11 cellular contexts compared by ENCODE assay signal in the genomic region with DNA sequence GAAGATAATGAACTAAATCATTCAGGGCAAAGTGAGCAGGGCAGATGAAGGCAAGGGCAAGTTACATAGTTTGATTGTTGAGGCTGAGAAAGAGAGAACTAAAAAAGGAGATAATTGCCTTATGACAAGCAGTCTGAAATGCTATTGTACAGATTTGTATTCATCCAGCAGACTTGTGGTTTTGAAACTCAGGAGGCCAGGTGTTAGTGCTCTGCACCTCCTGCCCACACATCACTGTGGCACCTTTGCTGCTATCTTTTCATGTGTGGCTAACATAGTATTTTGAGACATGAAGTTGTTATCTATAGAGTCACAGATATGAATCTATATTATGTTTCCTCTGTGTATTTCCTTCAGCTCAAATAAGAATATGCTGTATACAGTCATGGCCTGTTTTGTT. TPM values are rescaled to one million over a fixed set of nuclear protein-coding genes. Genes with fewer than 3 reads are reported as not detected.
A peak's percentile ranks its signal among the peaks of the same experiment; 100 is the strongest.
DNase-seq lines count a peak whose midpoint lies in the region; ATAC-seq lines count a peak whose summit lies in the region.
"Had no signal": no experiment of that assay in that cellular context is flagged by ENCODE, and none has a peak within 500 bp of the region (broad histone marks: within the 10 kb centered on the region; RNA-seq: fewer than 3 reads in every experiment).

No MANE protein-coding gene starts in this region.

- H3K27ac Mint-ChIP-seq in stimulated activated effector memory CD8-positive, alpha-beta T cell treated with anti-CD3 and anti-CD28 coated beads, Interleukin-12 subunit alpha, Interleukin-12 subunit beta, amount 100 ng/mL, for 72 hours: peak overlapping the region; percentile 0
- H3K27ac Mint-ChIP-seq: activated CD8-positive, alpha-beta memory T cell treated with anti-CD3 and anti-CD28 coated beads, Interleukin-2, amount 10 ng/mL, durations not matched to agents 7 days and 5 days had no signal

- peaks cover 5% of the 10 kb centered on the region for H3K9me3 Mint-ChIP-seq in activated T-cell treated with anti-CD3 and anti-CD28 coated beads, Interleukin-2, amount 50 U/mL, for 4 hours
- peaks cover 3% of the 10 kb centered on the region for H3K9me3 Mint-ChIP-seq in stimulated activated effector memory CD8-positive, alpha-beta T cell treated with anti-CD3 and anti-CD28 coated beads, Interleukin-12 subunit alpha, Interleukin-12 subunit beta, amount 100 ng/mL, for 72 hours

- intact Hi-C loops in Right ventricle myocardium inferior (cut with DNase I) (no loop called here), posterior cingulate gyrus (cut with DNase I) (no loop called here)

- no peaks in the 10 kb centered on the region for H3K27me3 Mint-ChIP-seq in activated T-cell treated with anti-CD3 and anti-CD28 coated beads, Interleukin-2, amount 50 U/mL, for 4 hours (ENCODE audit: low read depth)
- H3K27me3 Mint-ChIP-seq: activated CD8-positive, alpha-beta memory T cell treated with anti-CD3 and anti-CD28 coated beads, Interleukin-2, amount 10 ng/mL, durations not matched to agents 7 days and 5 days had no signal

- H3K4me3 Mint-ChIP-seq in activated T-cell treated with anti-CD3 and anti-CD28 coated beads, Interleukin-2, amount 50 U/mL, for 4 hours: no peak overlapping the region
- no peak overlapping the region for H3K4me3 Mint-ChIP-seq in stimulated activated effector memory CD8-positive, alpha-beta T cell treated with anti-CD3 and anti-CD28 coated beads, Interleukin-12 subunit alpha, Interleukin-12 subunit beta, amount 100 ng/mL, for 72 hours
- H3K4me3 Mint-ChIP-seq: activated CD8-positive, alpha-beta memory T cell treated with anti-CD3 and anti-CD28 coated beads, Interleukin-2, amount 10 ng/mL, durations not matched to agents 7 days and 5 days had no signal

- peaks cover 5% of the 10 kb centered on the region for H3K36me3 Mint-ChIP-seq in activated T-cell treated with anti-CD3 and anti-CD28 coated beads, Interleukin-2, amount 50 U/mL, for 4 hours (ENCODE audit: insufficient read depth)
- H3K36me3 Mint-ChIP-seq in stimulated activated effector memory CD8-positive, alpha-beta T cell treated with anti-CD3 and anti-CD28 coated beads, Interleukin-12 subunit alpha, Interleukin-12 subunit beta, amount 100 ng/mL, for 72 hours: no peaks in the 10 kb centered on the region

- H3K4me1 Mint-ChIP-seq in activated T-cell treated with anti-CD3 and anti-CD28 coated beads, Interleukin-2, amount 50 U/mL, for 4 hours (ENCODE audit: low read depth): peaks cover 35% of the 10 kb centered on the region
- peaks cover 26% of the 10 kb centered on the region for H3K4me1 Mint-ChIP-seq in stimulated activated effector memory CD8-positive, alpha-beta T cell treated with anti-CD3 and anti-CD28 coated beads, Interleukin-12 subunit alpha, Interleukin-12 subunit beta, amount 100 ng/mL, for 72 hours

- no peak for DNase-seq in activated T-cell treated with anti-CD3 and anti-CD28 coated beads, Interleukin-2, amount 50 U/mL, for 4 hours
- DNase-seq in activated T-cell treated with anti-CD3 and anti-CD28 coated beads, Interleukin-2, amount 50 U/mL, for 1 hour: no peak
- DNase-seq in stimulated activated effector memory CD8-positive, alpha-beta T cell treated with anti-CD3 and anti-CD28 coated beads, Interleukin-12 subunit alpha, Interleukin-12 subunit beta, amount 100 ng/mL, for 72 hours (ENCODE audit: low spot score in 2 of 2): no peak
- DNase-seq in RKO (ENCODE audit: low spot score) (no peak), Right ventricle myocardium inferior (ENCODE audit: missing footprints) (no peak), posterior cingulate gyrus (no peak)
- DNase-seq: activated CD8-positive, alpha-beta memory T cell treated with anti-CD3 and anti-CD28 coated beads, Interleukin-2, amount 10 ng/mL, durations not matched to agents 7 days and 5 days; head of caudate nucleus; NCI-H2081 had no signal

- peak; percentile 85 to 87 for ATAC-seq in activated T-cell treated with anti-CD3 and anti-CD28 coated beads, Interleukin-2, amount 50 U/mL, for 4 hours
- ATAC-seq in GM21528 (IDR thresholded peaks at IDR 0.05; ENCODE audit: low FRiP score, unreplicated experiment): peak; percentile 73
- peak; percentile 86 for ATAC-seq in HG03565 (IDR thresholded peaks at IDR 0.05; ENCODE audit: unreplicated experiment)
- peak; percentile 75 for ATAC-seq in stimulated activated effector memory CD8-positive, alpha-beta T cell treated with anti-CD3 and anti-CD28 coated beads, Interleukin-12 subunit alpha, Interleukin-12 subunit beta, amount 100 ng/mL, for 72 hours
- no peak for ATAC-seq in Right ventricle myocardium inferior
- ATAC-seq: activated CD8-positive, alpha-beta memory T cell treated with anti-CD3 and anti-CD28 coated beads, Interleukin-2, amount 10 ng/mL, durations not matched to agents 7 days and 5 days had no signal

RNA-seq across cellular contexts. Expression of a gene that starts 24.3 kb away (rescaled TPM):
- 10 to 100 TPM; 28.3 to 38.2 (median 29.7) TPM for total RNA-seq in activated T-cell treated with anti-CD3 and anti-CD28 coated beads, Interleukin-2, amount 50 U/mL, for 4 hours
- 99.2 TPM for total RNA-seq in Right ventricle myocardium inferior
